32 cellular contexts compared by ENCODE assay signal in the genomic region with DNA sequence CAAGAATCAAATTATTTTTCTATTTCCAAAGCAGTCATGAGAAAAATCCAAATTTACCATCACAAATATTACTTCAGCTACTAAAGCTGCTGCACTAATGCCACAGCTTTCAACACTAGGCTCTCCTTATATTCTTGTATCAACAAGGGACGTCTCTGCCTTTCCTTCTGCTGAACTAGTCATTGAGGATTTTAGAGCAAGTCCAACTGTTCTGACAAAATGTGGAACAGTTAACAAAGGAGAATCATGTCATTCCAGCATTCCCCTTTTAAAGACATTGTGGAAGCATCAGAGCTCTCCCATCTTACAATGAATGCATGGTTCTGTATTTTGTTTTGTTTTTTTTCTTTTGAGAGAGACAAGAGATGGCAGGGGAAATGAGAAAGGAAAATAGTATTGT. TPM values are rescaled to one million over a fixed set of nuclear protein-coding genes. Genes with fewer than 3 reads are reported as not detected.
DNase-seq lines count a peak whose midpoint lies in the region; ATAC-seq and TF ChIP-seq lines count a peak whose summit lies in the region.
"Had no signal": no experiment of that assay in that cellular context is flagged by ENCODE, and none has a peak within 500 bp of the region (broad histone marks: within the 10 kb centered on the region; RNA-seq: fewer than 3 reads in every experiment).

No MANE protein-coding gene starts in this region.

- H3K27ac Mint-ChIP-seq in HFFc6, result no peak overlapping the region
- no peak overlapping the region for H3K27ac Mint-ChIP-seq in CD8-positive, alpha-beta T cell
- H3K27ac Mint-ChIP-seq: activated naive CD8-positive, alpha-beta T cell; dendritic cell treated with granulocyte-macrophage colony-stimulating factor and Interleukin-4, amounts not matched to agents 40 ng/mL and 50 ng/mL, for 4 days; natural killer cell treated with Interleukin-12 subunit alpha and Interleukin-12 subunit beta and Interleukin-15 and Interleukin-18, amount 100 ng/mL, for 72 hours; stimulated activated naive CD8-positive, alpha-beta T cell treated with anti-CD3 and anti-CD28 coated beads, Interleukin-15, Interleukin-2, amounts not matched to agents 100 ng/mL and 50 ng/mL, for 24 hours had no signal

- H3K36me3 ChIP-seq in psoas muscle (ENCODE audit: insufficient read depth in 1 of 2, low read depth in 1 of 2), result no peaks in the 10 kb centered on the region
- H3K36me3 ChIP-seq in CD8-positive, alpha-beta T cell (ENCODE audit: insufficient read depth, low read length), result no peaks in the 10 kb centered on the region
- H3K36me3 ChIP-seq: BLaER1, SJCRH30, tibial nerve, WERI-Rb-1 had no signal

- CTCF ChIA-PET in CD8-positive, alpha-beta T cell (lab: Charles Lee), result no interaction called here

- no peak for TF ChIP-seq CTCF in psoas muscle (IDR thresholded peaks at IDR 0.05)
- no peak for TF ChIP-seq CTCF in HFFc6 (IDR thresholded peaks at IDR 0.05)
- no peak for TF ChIP-seq CTCF in CD8-positive, alpha-beta T cell (IDR thresholded peaks at IDR 0.05)

- ATAC-seq in psoas muscle, result no peak
- ATAC-seq in CD8-positive, alpha-beta T cell, result no peak
- ATAC-seq: natural killer cell treated with Interleukin-12 subunit alpha and Interleukin-12 subunit beta and Interleukin-15 and Interleukin-18, amount 100 ng/mL, for 72 hours; right cardiac atrium had no signal

- no peaks in the 10 kb centered on the region for H3K27me3 ChIP-seq in psoas muscle (ENCODE audit: insufficient read depth in 3 of 3, low read length in 2 of 3)
- no peaks in the 10 kb centered on the region for H3K27me3 ChIP-seq in CD8-positive, alpha-beta T cell (ENCODE audit: insufficient read depth, low read length)
- H3K27me3 ChIP-seq: BLaER1, SJCRH30, tibial nerve had no signal

- H3K4me1 ChIP-seq in psoas muscle, result peaks cover 74% of the 10 kb centered on the region
- H3K4me1 ChIP-seq in CD8-positive, alpha-beta T cell (ENCODE audit: insufficient read depth, low read length), result no peaks in the 10 kb centered on the region
- H3K4me1 ChIP-seq: BLaER1, SJCRH30 had no signal

- no peak overlapping the region for H3K4me3 Mint-ChIP-seq in HFFc6
- no peak overlapping the region for H3K4me3 Mint-ChIP-seq in CD8-positive, alpha-beta T cell
- H3K4me3 Mint-ChIP-seq: activated naive CD8-positive, alpha-beta T cell; dendritic cell treated with granulocyte-macrophage colony-stimulating factor and Interleukin-4, amounts not matched to agents 40 ng/mL and 50 ng/mL, for 4 days; natural killer cell treated with Interleukin-12 subunit alpha and Interleukin-12 subunit beta and Interleukin-15 and Interleukin-18, amount 100 ng/mL, for 72 hours; stimulated activated naive CD8-positive, alpha-beta T cell treated with anti-CD3 and anti-CD28 coated beads, Interleukin-15, Interleukin-2, amounts not matched to agents 100 ng/mL and 50 ng/mL, for 24 hours had no signal

- no peaks in the 10 kb centered on the region for H3K9me3 ChIP-seq in psoas muscle
- H3K9me3 ChIP-seq in CD8-positive, alpha-beta T cell (ENCODE audit: low read length), result no peaks in the 10 kb centered on the region
- H3K9me3 ChIP-seq: BLaER1, SJCRH30, tibial nerve had no signal

- no peak overlapping the region for H3K4me3 ChIP-seq in psoas muscle
- no peak overlapping the region for H3K4me3 ChIP-seq in CD8-positive, alpha-beta T cell (ENCODE audit: low read depth, low read length)
- H3K4me3 ChIP-seq: BLaER1, SJCRH30, tibial nerve had no signal

- intact Hi-C loops in psoas muscle (cut with DNase I), result no loop called here
- intact Hi-C loops in CD8-positive, alpha-beta T cell (cut with DNase I, micrococcal nuclease), result no loop called here

- peaks cover 1% of the 10 kb centered on the region; the same call in 1 of the 2 replicates for H3K27me3 Mint-ChIP-seq in HFFc6 (ENCODE audit: insufficient read depth)
- no peaks in the 10 kb centered on the region for H3K27me3 Mint-ChIP-seq in CD8-positive, alpha-beta T cell (ENCODE audit: low read depth)
- H3K27me3 Mint-ChIP-seq: activated naive CD8-positive, alpha-beta T cell; dendritic cell treated with granulocyte-macrophage colony-stimulating factor and Interleukin-4, amounts not matched to agents 40 ng/mL and 50 ng/mL, for 4 days; natural killer cell treated with Interleukin-12 subunit alpha and Interleukin-12 subunit beta and Interleukin-15 and Interleukin-18, amount 100 ng/mL, for 72 hours; stimulated activated naive CD8-positive, alpha-beta T cell treated with anti-CD3 and anti-CD28 coated beads, Interleukin-15, Interleukin-2, amounts not matched to agents 100 ng/mL and 50 ng/mL, for 24 hours had no signal

- H3K4me1 Mint-ChIP-seq in HFFc6 (ENCODE audit: low read depth), result no peaks in the 10 kb centered on the region
- H3K4me1 Mint-ChIP-seq in CD8-positive, alpha-beta T cell (ENCODE audit: low read depth), result no peaks in the 10 kb centered on the region

- H3K9me3 Mint-ChIP-seq in HFFc6, result peaks cover 13% of the 10 kb centered on the region; the same call in 1 of the 2 replicates
- no peaks in the 10 kb centered on the region for H3K9me3 Mint-ChIP-seq in CD8-positive, alpha-beta T cell
- H3K9me3 Mint-ChIP-seq: stimulated activated naive CD8-positive, alpha-beta T cell treated with anti-CD3 and anti-CD28 coated beads, Interleukin-15, Interleukin-2, amounts not matched to agents 100 ng/mL and 50 ng/mL, for 24 hours had no signal

- H3K27ac ChIP-seq in cingulate gyrus (ENCODE audit: low read depth, low read length), result peak overlapping the region; percentile 87
- peak overlapping the region; percentile 51 for H3K27ac ChIP-seq in psoas muscle
- H3K27ac ChIP-seq in CD8-positive, alpha-beta T cell (ENCODE audit: low read depth, low read length), result no peak overlapping the region
- H3K27ac ChIP-seq: BLaER1, SJCRH30, WERI-Rb-1 had no signal

- DNase-seq in hepatic stellate cell (ENCODE audit: low spot score), result peak; percentile 4
- DNase-seq in psoas muscle, result no peak
- no peak for DNase-seq in HFFc6
- DNase-seq in CD8-positive, alpha-beta T cell, result no peak
- no peak for DNase-seq in T1000 (lab: John Stamatoyannopoulos, UW)
- DNase-seq in iPS-NIHi7 (ENCODE audit: extremely low spot score), result no peak
- DNase-seq: activated CD4-positive, alpha-beta T cell treated with anti-CD3 and anti-CD28 coated beads for 48 hours; activated effector memory CD4-positive, alpha-beta T cell treated with Interleukin-2 at 50 U/mL for 16 hours; activated T-cell treated with anti-CD3 and anti-CD28 coated beads, Interleukin-2, amount 50 U/mL, for 1 hour; COR-L47; DMS53; H7; KBM-7; NCI-H1105 treated with DMSO at 0.1 percent for 48 hours; NCI-H187 treated with DMSO at 0.1 percent for 48 hours; NCI-H2171; NCI-H510A; right cardiac atrium; SJCRH30; stimulated activated CD8-positive, alpha-beta memory T cell treated with anti-CD3 and anti-CD28 coated beads, Interleukin-4, amount 100 ng/mL, for 48 hours; SW 1271; T-helper 9 cell; WERI-Rb-1 had no signal

- WGBS in psoas muscle, 3 donors, result 25 to 29% (median 27%) methylated on average over 1 of the region's 1 CpG

- POLR2A ChIA-PET in CD8-positive, alpha-beta T cell (lab: Charles Lee), result no interaction called here

- H3K36me3 Mint-ChIP-seq in HFFc6 (ENCODE audit: low read depth), result no peaks in the 10 kb centered on the region
- no peaks in the 10 kb centered on the region for H3K36me3 Mint-ChIP-seq in CD8-positive, alpha-beta T cell
- H3K36me3 Mint-ChIP-seq: activated naive CD8-positive, alpha-beta T cell; natural killer cell treated with Interleukin-12 subunit alpha and Interleukin-12 subunit beta and Interleukin-15 and Interleukin-18, amount 100 ng/mL, for 72 hours had no signal

RNA-seq across cellular contexts. Expression of a gene that starts 28.6 kb away (rescaled TPM):
- 10 to 100 TPM in 3 of 4 donors, 1 to 10 TPM in 1; 1.0 to 14.3 (median 13.3) TPM for total RNA-seq in psoas muscle
- polyA plus RNA-seq in psoas muscle, result 10 to 100 TPM in 1 of 3 donors, 1 to 10 TPM in 2; 1.4 to 31.7 (median 6.5) TPM
- total RNA-seq in HFFc6 (2021; fragmentation: NEBNext Ultra II Directional; extraction: Animal tissue kit (Norgen Biotek cat#: 25700)), result not detected
- not detected for total RNA-seq in CD8-positive, alpha-beta T cell
- total RNA-seq: activated CD8-positive, alpha-beta memory T cell treated with anti-CD3 and anti-CD28 coated beads for 36 hours; mononuclear cell; natural killer cell treated with Interleukin-12 subunit alpha and Interleukin-12 subunit beta and Interleukin-15 and Interleukin-18, amount 100 ng/mL, for 72 hours had no signal
